Comparison of ENCODE assay signal across 12 cellular contexts in genomic region chr5:169651526-169651925, GRCh38. TPM values are rescaled to one million over a fixed set of nuclear protein-coding genes. Genes with fewer than 3 reads are reported as not detected.
DNase-seq lines count a peak whose midpoint lies in the region; ATAC-seq and TF ChIP-seq lines count a peak whose summit lies in the region.
"Had no signal": no experiment of that assay in that cellular context is flagged by ENCODE, and none has a peak within 500 bp of the region (broad histone marks: within the 10 kb centered on the region; RNA-seq: fewer than 3 reads in every experiment).

No MANE protein-coding gene starts in this region.

- H3K27ac ChIP-seq in smooth muscle cell (ENCODE audit: low read depth), result peak overlapping the region; percentile 97

- intact Hi-C loops in dendritic cell treated with granulocyte-macrophage colony-stimulating factor and Interleukin-4, amounts not matched to agents 40 ng/mL and 50 ng/mL, for 4 days (cut with micrococcal nuclease), result loop anchor here (5.0 kb wide), 1 partner anchor 64 kb away; no protein-coding TSS in a partner anchor

- peak overlapping the region; percentile 69 for H3K4me2 ChIP-seq in smooth muscle cell

- peak overlapping the region; percentile 94 for H3K27ac Mint-ChIP-seq in activated T-cell treated with anti-CD3 and anti-CD28 coated beads, Interleukin-2, amount 50 U/mL, for 72 hours
- peak overlapping the region; percentile 94 for H3K27ac Mint-ChIP-seq in dendritic cell treated with granulocyte-macrophage colony-stimulating factor and Interleukin-4, amounts not matched to agents 40 ng/mL and 50 ng/mL, for 4 days

- no peaks in the 10 kb centered on the region for H3K36me3 ChIP-seq in smooth muscle cell (ENCODE audit: low read depth)
- H3K36me3 ChIP-seq: brain microvascular endothelial cell, stomach had no signal

- no peak overlapping the region for H2AFZ ChIP-seq in smooth muscle cell (ENCODE audit: low read depth)

- H4K20me1 ChIP-seq in smooth muscle cell (ENCODE audit: low read depth), result no peaks in the 10 kb centered on the region

- peaks cover 13% of the 10 kb centered on the region for H3F3A ChIP-seq in smooth muscle cell (ENCODE audit: low read depth)

- H3K27me3 ChIP-seq in smooth muscle cell (ENCODE audit: low read depth), result no peaks in the 10 kb centered on the region
- H3K27me3 ChIP-seq: brain microvascular endothelial cell, stomach had no signal

- no peak for TF ChIP-seq CTCF in smooth muscle cell (IDR thresholded peaks at IDR 0.05; ENCODE audit: borderline replicate concordance, insufficient read depth, poor library complexity, severe bottlenecking)

- no peaks in the 10 kb centered on the region for H3K79me2 ChIP-seq in smooth muscle cell (ENCODE audit: low read depth)

- peaks cover 10 to 18% of the 10 kb centered on the region in 2 donors for H3K36me3 Mint-ChIP-seq in activated T-cell treated with anti-CD3 and anti-CD28 coated beads, Interleukin-2, amount 50 U/mL, for 72 hours (ENCODE audit: insufficient read depth in 2 of 2)
- peaks cover 66% of the 10 kb centered on the region for H3K36me3 Mint-ChIP-seq in dendritic cell treated with granulocyte-macrophage colony-stimulating factor and Interleukin-4, amounts not matched to agents 40 ng/mL and 50 ng/mL, for 4 days (ENCODE audit: low read depth)

- no peak overlapping the region for H3K4me3 ChIP-seq in smooth muscle cell
- H3K4me3 ChIP-seq: stomach had no signal

- no peak for ATAC-seq in activated T-cell treated with anti-CD3 and anti-CD28 coated beads, Interleukin-2, amount 50 U/mL, for 72 hours (replicated peaks in 1 of 2)
- no peak for ATAC-seq in HG03565 (IDR thresholded peaks at IDR 0.05; ENCODE audit: unreplicated experiment)

- H3K9me3 ChIP-seq in smooth muscle cell (replicated peaks; ENCODE audit: low read depth), result no peaks in the 10 kb centered on the region
- H3K9me3 ChIP-seq: stomach had no signal

- H3K4me3 Mint-ChIP-seq in activated T-cell treated with anti-CD3 and anti-CD28 coated beads, Interleukin-2, amount 50 U/mL, for 72 hours, result peak overlapping the region; percentile 78 to 81
- H3K4me3 Mint-ChIP-seq in dendritic cell treated with granulocyte-macrophage colony-stimulating factor and Interleukin-4, amounts not matched to agents 40 ng/mL and 50 ng/mL, for 4 days, result peak overlapping the region; percentile 20

- 39% methylated on average over 5 of the region's 5 CpGs for WGBS in smooth muscle cell (ENCODE audit: low lambda C conversion rate)

- H3K9me3 Mint-ChIP-seq in activated T-cell treated with anti-CD3 and anti-CD28 coated beads, Interleukin-2, amount 50 U/mL, for 72 hours, result peaks cover 0 to 2% of the 10 kb centered on the region in 2 donors
- H3K9me3 Mint-ChIP-seq in dendritic cell treated with granulocyte-macrophage colony-stimulating factor and Interleukin-4, amounts not matched to agents 40 ng/mL and 50 ng/mL, for 4 days, result no peaks in the 10 kb centered on the region

- peaks cover 6% of the 10 kb centered on the region for H3K4me1 ChIP-seq in smooth muscle cell (ENCODE audit: low read depth)

- no peak for DNase-seq in activated T-cell treated with anti-CD3 and anti-CD28 coated beads, Interleukin-2, amount 50 U/mL, for 72 hours
- DNase-seq in activated T-cell treated with anti-CD3 and anti-CD28 coated beads for 4 hours, result no peak
- peak; percentile 72 for DNase-seq in RPMI7951 (ENCODE audit: low read depth)
- DNase-seq in smooth muscle cell (lab: John Stamatoyannopoulos, UW; ENCODE audit: unreplicated experiment), result no peak
- no peak for DNase-seq in mesenteric fat pad (ENCODE audit: low spot score)
- no peak for DNase-seq in NCI-H2107 treated with DMSO at 0.1 percent for 48 hours (lab: John Stamatoyannopoulos, UW; ENCODE audit: unreplicated experiment)
- DNase-seq: H7, NCI-H1694 treated with DMSO at 0.1 percent for 48 hours had no signal

- no peaks in the 10 kb centered on the region for H3K27me3 Mint-ChIP-seq in activated T-cell treated with anti-CD3 and anti-CD28 coated beads, Interleukin-2, amount 50 U/mL, for 72 hours (ENCODE audit: low read depth)
- no peaks in the 10 kb centered on the region for H3K27me3 Mint-ChIP-seq in dendritic cell treated with granulocyte-macrophage colony-stimulating factor and Interleukin-4, amounts not matched to agents 40 ng/mL and 50 ng/mL, for 4 days

- peaks cover 96% of the 10 kb centered on the region for H3K4me1 Mint-ChIP-seq in activated T-cell treated with anti-CD3 and anti-CD28 coated beads, Interleukin-2, amount 50 U/mL, for 72 hours (ENCODE audit: low read depth)
- peaks cover 94% of the 10 kb centered on the region for H3K4me1 Mint-ChIP-seq in dendritic cell treated with granulocyte-macrophage colony-stimulating factor and Interleukin-4, amounts not matched to agents 40 ng/mL and 50 ng/mL, for 4 days (ENCODE audit: low read depth)

- H3K9ac ChIP-seq in smooth muscle cell (ENCODE audit: low read depth), result peak overlapping the region; percentile 66

RNA-seq across cellular contexts. Expression of gene DOCK2, which starts 14.5 kb away (rescaled TPM):
- total RNA-seq in activated T-cell treated with anti-CD3 and anti-CD28 coated beads, Interleukin-2, amount 50 U/mL, for 72 hours, result 100 to 1,000 TPM; 242 to 245 TPM
- total RNA-seq in RPMI7951 (2014; rRNA removed; shearing (Covaris generic)), result 12.5 and 13.0 TPM in 2 replicates
- total RNA-seq in smooth muscle cell, result 0.31 and 3.0 TPM in 2 replicates
- polyA plus RNA-seq in smooth muscle cell, result 0.40 and 0.73 TPM in 2 replicates
- 49.4 TPM for total RNA-seq in mesenteric fat pad
